ENCODE assay signal across 8 cellular contexts in the genomic region with DNA sequence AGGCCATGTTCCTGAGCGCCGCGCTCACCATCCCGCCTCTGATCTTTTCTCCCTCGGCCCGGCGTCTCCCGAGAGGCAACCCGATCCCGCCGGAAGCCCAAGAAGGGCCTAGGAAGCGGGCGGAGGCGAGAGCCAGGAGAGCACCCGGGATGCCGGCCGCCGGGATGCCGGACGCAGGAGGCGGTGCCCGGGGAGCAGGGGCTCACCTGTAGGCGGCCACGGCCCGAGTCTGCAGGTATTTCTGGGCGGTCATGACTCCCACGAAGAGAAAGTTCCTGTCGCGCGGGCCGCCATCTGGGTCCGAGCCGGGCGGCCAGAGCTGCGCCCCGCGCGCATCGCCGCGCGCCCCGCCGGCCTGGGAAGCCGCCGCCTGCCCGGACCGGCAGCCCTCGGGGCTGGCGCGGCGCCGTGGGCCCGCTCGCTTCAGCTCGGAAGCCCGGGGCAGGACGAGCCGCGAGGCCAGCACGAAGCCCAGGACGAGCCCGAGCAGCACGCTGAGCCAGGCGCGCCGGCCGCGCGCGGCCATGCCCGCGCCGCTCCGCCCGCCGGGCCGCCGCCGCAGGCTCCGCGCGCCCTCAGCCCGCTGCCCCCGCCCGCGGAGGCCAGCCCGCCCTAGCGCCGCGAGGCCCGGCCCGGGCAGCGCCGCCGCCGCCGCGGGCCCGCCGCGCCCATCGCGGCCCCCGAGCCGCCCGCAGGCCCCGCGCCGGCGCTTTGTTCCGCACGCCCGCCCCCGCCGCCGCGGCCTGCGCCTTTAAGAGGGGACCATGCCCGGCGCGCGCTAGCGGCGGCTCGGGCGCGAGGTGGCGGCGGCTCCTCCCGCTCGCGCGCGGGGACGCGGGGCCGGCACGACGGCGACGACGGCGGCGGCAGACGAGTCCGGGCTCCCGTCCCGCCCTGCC. TPM values are rescaled to one million over a fixed set of nuclear protein-coding genes. Genes with fewer than 3 reads are reported as not detected.
DNase-seq lines count a peak whose midpoint lies in the region; TF ChIP-seq lines count a peak whose summit lies in the region.

No MANE protein-coding gene starts in this region.

- peaks cover 62% of the 10 kb centered on the region for H3K79me2 ChIP-seq in MM.1S (ENCODE audit: low read length)

- peak overlapping the region; percentile 94 for H3K4me3 Mint-ChIP-seq in activated T-cell treated with anti-CD3 and anti-CD28 coated beads, Interleukin-2, amount 50 U/mL, for 24 hours

- H3K4me1 ChIP-seq in MM.1S (ENCODE audit: low read length): peaks cover 23% of the 10 kb centered on the region
- peaks cover 56 to 57% of the 10 kb centered on the region in 2 experiments for H3K4me1 ChIP-seq in neutrophil (ENCODE audit: control insufficient read depth in 1 of 2, insufficient read depth in 1 of 2, low read depth in 1 of 2, low read length in 1 of 2)

- POLR2A ChIA-PET in HEK293T (lab: Yijun Ruan, JAX): interaction anchor here (0.8 to 1.3 kb wide), 7 partner anchors 11 to 242 kb away, joined by 3 to 5 read pairs (median 4); no protein-coding TSS in a partner anchor

- H3K27me3 ChIP-seq in MM.1S (replicated peaks; ENCODE audit: insufficient read depth, low read length) (no peaks in the 10 kb centered on the region), neutrophil (no peaks in the 10 kb centered on the region)

- peak overlapping the region; percentile 95 for H3K4me2 ChIP-seq in MM.1S (ENCODE audit: low read depth, low read length)

- no peak for TF ChIP-seq CTCF in MM.1S (IDR thresholded peaks at IDR 0.05; ENCODE audit: low read length)
- no peak for TF ChIP-seq CTCF in fibroblast of the aortic adventitia (IDR thresholded peaks at IDR 0.05; ENCODE audit: insufficient read depth, low read length)
- no peak for TF ChIP-seq CTCF in neutrophil (IDR thresholded peaks at IDR 0.05)

- no peaks in the 10 kb centered on the region for H3K9me3 Mint-ChIP-seq in activated T-cell treated with anti-CD3 and anti-CD28 coated beads, Interleukin-2, amount 50 U/mL, for 24 hours

- H2AFZ ChIP-seq in MM.1S (ENCODE audit: low read length): no peak overlapping the region

- H3K9me2 ChIP-seq in MM.1S (replicated peaks; ENCODE audit: insufficient read depth, low read length): no peaks in the 10 kb centered on the region

- peak overlapping the region; percentile 82 for H3K9ac ChIP-seq in MM.1S (ENCODE audit: low read length)

- peak; percentile 26 for DNase-seq in NCI-H510A treated with DMSO at 0.1 percent for 48 hours (lab: John Stamatoyannopoulos, UW)
- DNase-seq in NCI-H510A (lab: John Stamatoyannopoulos, UW): no peak
- peak; percentile 64 for DNase-seq in HEK293T (ENCODE audit: extremely low spot score)
- no peak for DNase-seq in MM.1S
- DNase-seq in activated T-cell treated with anti-CD3 and anti-CD28 coated beads, Interleukin-2, amount 50 U/mL, for 24 hours: peak; percentile 59
- no peak for DNase-seq in fibroblast of the aortic adventitia (ENCODE audit: low read depth)
- DNase-seq in cerebellar nuclear complex (lab: John Stamatoyannopoulos, UW): no peak

- peak overlapping the region; percentile 95 for H3K27ac Mint-ChIP-seq in activated T-cell treated with anti-CD3 and anti-CD28 coated beads, Interleukin-2, amount 50 U/mL, for 24 hours

- H3K4me1 Mint-ChIP-seq in activated T-cell treated with anti-CD3 and anti-CD28 coated beads, Interleukin-2, amount 50 U/mL, for 24 hours (ENCODE audit: low read depth): peaks cover 74% of the 10 kb centered on the region

- CTCF ChIA-PET in HEK293T (lab: Yijun Ruan, JAX): interaction anchor here (1.5 kb wide), 1 partner anchor 242 kb away, joined by 12 read pairs; no protein-coding TSS in a partner anchor

- H3F3A ChIP-seq in MM.1S (ENCODE audit: insufficient read depth, low read length): peaks cover 9% of the 10 kb centered on the region

- H3K27me3 Mint-ChIP-seq in activated T-cell treated with anti-CD3 and anti-CD28 coated beads, Interleukin-2, amount 50 U/mL, for 24 hours: no peaks in the 10 kb centered on the region

- H3K36me3 ChIP-seq in MM.1S (replicated peaks; ENCODE audit: insufficient read depth, low read length): peaks cover 11% of the 10 kb centered on the region; the same call in 1 of the 2 replicates
- H3K36me3 ChIP-seq in neutrophil: no peaks in the 10 kb centered on the region

- H3K4me3 ChIP-seq in MM.1S (ENCODE audit: low read length) (peak overlapping the region; percentile 85), fibroblast of the aortic adventitia (ENCODE audit: low read depth, low read length) (peak overlapping the region; percentile 89), neutrophil (ENCODE audit: low read depth in 1 of 2, low read length in 1 of 2) (peak overlapping the region; percentile 87 to 93)

- H3K9me3 ChIP-seq in MM.1S (replicated peaks; ENCODE audit: insufficient read depth, low read length) (no peaks in the 10 kb centered on the region), neutrophil (no peaks in the 10 kb centered on the region)

- H3K36me3 Mint-ChIP-seq in activated T-cell treated with anti-CD3 and anti-CD28 coated beads, Interleukin-2, amount 50 U/mL, for 24 hours (ENCODE audit: low read depth): peaks cover 48% of the 10 kb centered on the region

- H3K27ac ChIP-seq in MM.1S (ENCODE audit: low read length) (peak overlapping the region; percentile 43; the same call in 1 of the 2 replicates), neutrophil (peak overlapping the region; percentile 95)

- H4K20me1 ChIP-seq in MM.1S (ENCODE audit: insufficient read depth, low read length): no peaks in the 10 kb centered on the region

TF ChIP-seq in HEK293T, 16 proteins besides CTCF, POLR2A, EP300 and RAD21:
- TF ChIP-seq ARNT (IDR thresholded peaks at IDR 0.05) (peak; percentile 41; the same call in 1 of the 2 replicates), TARDBP (IDR thresholded peaks at IDR 0.05) (no peak)

RNA-seq across cellular contexts. Expression of a gene that starts 0.7 kb away (rescaled TPM):
- total RNA-seq in fibroblast of the aortic adventitia (ENCODE audit: low replicate concordance): 34.4 and 40.9 TPM in 2 replicates

RNA-seq across cellular contexts. Expression of a gene that starts 26.1 kb away (rescaled TPM):
- total RNA-seq in fibroblast of the aortic adventitia (ENCODE audit: low replicate concordance): 52.7 and 65.3 TPM in 2 replicates

RNA-seq across cellular contexts. Expression of a gene that starts 43.9 kb away (rescaled TPM):
- total RNA-seq in fibroblast of the aortic adventitia (ENCODE audit: low replicate concordance): 17.5 and 26.2 TPM in 2 replicates

Comparison
In these comparisons a context has a peak if more than half of its experiments do, and no peak if none do; other contexts are left out.
1. DNase-seq: peak in NCI-H510A treated with DMSO at 0.1 percent for 48 hours (single experiment), HEK293T (single experiment) and activated T-cell treated with anti-CD3 and anti-CD28 coated beads, Interleukin-2, amount 50 U/mL, for 24 hours (single experiment); none in NCI-H510A (single experiment), MM.1S (single experiment), fibroblast of the aortic adventitia (single experiment) and cerebellar nuclear complex (0 of 2).
2. Peak in every context shown above with its lines, with median percentiles within 50 percentile points of each other: H3K4me3 ChIP-seq.